33 cellular contexts compared by ENCODE assay signal in genomic region chr4:62797221-62797620, GRCh38.
"Had no signal": no experiment of that assay in that cellular context is flagged by ENCODE, and none has a peak within 500 bp of the region (broad histone marks: within the 10 kb centered on the region; RNA-seq: fewer than 3 reads in every experiment).

No MANE protein-coding gene starts in this region.

- H3K27ac ChIP-seq: dorsolateral prefrontal cortex, epithelial cell of prostate, gastroesophageal sphincter, heart right ventricle, left lung, neutrophil, parathyroid adenoma, right atrium auricular region, suprapubic skin, transverse colon, upper lobe of right lung, uterus had no signal

- H3K36me3 ChIP-seq: gastroesophageal sphincter, heart right ventricle, left lung, neutrophil, right atrium auricular region, suprapubic skin, transverse colon, upper lobe of right lung, uterus had no signal

- H3K9me3 ChIP-seq: gastroesophageal sphincter, left lung, mucosa of descending colon, neutrophil, right atrium auricular region, suprapubic skin, transverse colon, upper lobe of right lung, uterus had no signal

- H3K27ac Mint-ChIP-seq: mesothelial cell of epicardium; naive B cell; natural killer cell treated with Interleukin-12 subunit alpha and Interleukin-12 subunit beta and Interleukin-15 and Interleukin-18, amount 100 ng/mL, for 72 hours; progenitor cell of endocrine pancreas; stimulated activated naive CD8-positive, alpha-beta T cell treated with anti-CD3 and anti-CD28 coated beads, Interleukin-15, amount 100 ng/mL, for 72 hours had no signal

- H3K36me3 Mint-ChIP-seq: mesothelial cell of epicardium; naive B cell; natural killer cell treated with Interleukin-12 subunit alpha and Interleukin-12 subunit beta and Interleukin-15 and Interleukin-18, amount 100 ng/mL, for 72 hours had no signal

- H3K4me1 Mint-ChIP-seq: mesothelial cell of epicardium; naive B cell; neural crest cell; stimulated activated naive CD8-positive, alpha-beta T cell treated with anti-CD3 and anti-CD28 coated beads, Interleukin-15, amount 100 ng/mL, for 72 hours had no signal

- DNase-seq: dorsolateral prefrontal cortex; effector CD4-positive, alpha-beta T cell; foreskin fibroblast; glutamatergic neuron; heart right ventricle; hippocampal formation; left cardiac atrium; left lung; mesenchymal stem cell; mucosa of descending colon; naive B cell; stimulated activated CD4-positive, alpha-beta T cell treated with anti-CD3 and anti-CD28 coated beads, Interleukin-12 subunit alpha, Interleukin-12 subunit beta, amount 100 ng/mL, for 4 hours; stimulated activated CD4-positive, alpha-beta T cell treated with anti-CD3 and anti-CD28 coated beads, Interleukin-1b, Interleukin-23, amount 100 ng/mL, for 48 hours; stimulated activated CD4-positive, alpha-beta T cell treated with anti-CD3 and anti-CD28 coated beads, Interleukin-4, amount 100 ng/mL, for 1 hour; stimulated activated CD8-positive, alpha-beta memory T cell treated with anti-CD3 and anti-CD28 coated beads, Interleukin-4, amount 100 ng/mL, for 48 hours; stimulated activated naive CD4-positive, alpha-beta T cell; stimulated activated naive CD8-positive, alpha-beta T cell treated with anti-CD3 and anti-CD28 coated beads, Interleukin-15, amount 100 ng/mL, for 72 hours; transverse colon; upper lobe of right lung; uterus had no signal

- H3K27me3 Mint-ChIP-seq: naive B cell; natural killer cell treated with Interleukin-12 subunit alpha and Interleukin-12 subunit beta and Interleukin-15 and Interleukin-18, amount 100 ng/mL, for 72 hours; progenitor cell of endocrine pancreas; stimulated activated naive CD8-positive, alpha-beta T cell treated with anti-CD3 and anti-CD28 coated beads, Interleukin-15, amount 100 ng/mL, for 72 hours had no signal

- ATAC-seq: esophagus mucosa; gastroesophageal sphincter; heart right ventricle; left cardiac atrium; left lung; mucosa of descending colon; natural killer cell treated with Interleukin-12 subunit alpha and Interleukin-12 subunit beta and Interleukin-15 and Interleukin-18, amount 100 ng/mL, for 72 hours; sciatic nerve; stimulated activated naive CD8-positive, alpha-beta T cell treated with anti-CD3 and anti-CD28 coated beads, Interleukin-15, amount 100 ng/mL, for 72 hours; upper lobe of right lung had no signal

- H3K4me1 ChIP-seq: gastroesophageal sphincter, heart right ventricle, left lung, parathyroid adenoma, right atrium auricular region, suprapubic skin, transverse colon, upper lobe of right lung, uterus had no signal

- H3K27me3 ChIP-seq: dorsolateral prefrontal cortex, gastroesophageal sphincter, heart right ventricle, left lung, neutrophil, right atrium auricular region, suprapubic skin, transverse colon, upper lobe of right lung, uterus had no signal

- H3K4me3 Mint-ChIP-seq: mesothelial cell of epicardium; naive B cell; natural killer cell treated with Interleukin-12 subunit alpha and Interleukin-12 subunit beta and Interleukin-15 and Interleukin-18, amount 100 ng/mL, for 72 hours; neural crest cell; stimulated activated naive CD8-positive, alpha-beta T cell treated with anti-CD3 and anti-CD28 coated beads, Interleukin-15, amount 100 ng/mL, for 72 hours had no signal

- H3K4me3 ChIP-seq: dorsolateral prefrontal cortex, gastroesophageal sphincter, heart right ventricle, left lung, mucosa of descending colon, right atrium auricular region, smooth muscle cell, suprapubic skin, transverse colon, upper lobe of right lung, uterus had no signal
